Comparison of ENCODE assay signal across 26 cellular contexts in the genomic region with DNA sequence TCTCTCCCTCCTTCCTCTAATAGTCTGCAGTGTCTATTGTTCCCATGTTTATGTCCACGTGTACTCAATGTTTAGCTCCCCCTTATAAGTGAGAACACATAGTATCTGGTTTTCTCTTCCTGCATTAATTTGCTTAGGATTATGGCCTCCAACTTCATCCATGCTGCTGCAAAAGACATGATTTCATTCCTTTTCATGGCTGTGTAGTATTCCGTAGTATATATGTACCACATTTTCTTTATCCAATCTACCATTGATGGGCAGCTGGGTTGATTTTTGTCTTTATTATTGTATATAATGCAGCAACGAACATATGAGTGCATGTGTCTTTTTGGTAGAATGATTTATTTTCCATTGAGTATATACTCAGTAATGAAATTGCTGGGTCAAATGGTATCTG. TPM values are rescaled to one million over a fixed set of nuclear protein-coding genes. Genes with fewer than 3 reads are reported as not detected.
DNase-seq lines count a peak whose midpoint lies in the region; ATAC-seq, FAIRE-seq and TF ChIP-seq lines count a peak whose summit lies in the region.
"Had no signal": no experiment of that assay in that cellular context is flagged by ENCODE, and none has a peak within 500 bp of the region (broad histone marks: within the 10 kb centered on the region; RNA-seq: fewer than 3 reads in every experiment).

No MANE protein-coding gene starts in this region.

- H3K27me3 ChIP-seq in SK-N-SH (ENCODE audit: insufficient read depth) = no peaks in the 10 kb centered on the region
- H3K27me3 ChIP-seq: BE2C, BLaER1 had no signal

- H3K4me3 ChIP-seq in SK-N-SH (ENCODE audit: low read depth in 2 of 2, low read length in 1 of 2) = no peak overlapping the region
- H3K4me3 ChIP-seq: BLaER1, GM12878 had no signal

- no peak overlapping the region for H3K27ac ChIP-seq in SK-N-SH (ENCODE audit: low read depth in 2 of 2, low read length in 1 of 2)
- H3K27ac ChIP-seq: 22Rv1, BLaER1 had no signal

- TF ChIP-seq EP300 in SK-N-SH (IDR thresholded peaks at IDR 0.05; ENCODE audit: borderline replicate concordance in 1 of 2, low read depth in 1 of 2, low read length in 1 of 2) = no peak

- H3K4me2 ChIP-seq in SK-N-SH = no peak overlapping the region
- H3K4me2 ChIP-seq: BLaER1 had no signal

- WGBS in SK-N-SH (ENCODE audit: low lambda C conversion rate) = 39% methylated on average over 3 of the region's 3 CpGs

- no peak for TF ChIP-seq RAD21 in SK-N-SH (IDR thresholded peaks at IDR 0.05; ENCODE audit: low read length)

- no peaks in the 10 kb centered on the region for H3F3A ChIP-seq in SK-N-SH (replicated peaks; ENCODE audit: insufficient read depth)

- H3K9me2 ChIP-seq in SK-N-SH = no peaks in the 10 kb centered on the region

- H3K79me2 ChIP-seq in SK-N-SH (ENCODE audit: insufficient read depth) = no peaks in the 10 kb centered on the region

- POLR2A ChIA-PET in SK-N-SH (lab: Yijun Ruan, JAX) = no interaction called here

- no peak overlapping the region for H2AFZ ChIP-seq in SK-N-SH (ENCODE audit: low read depth)

- DNase-seq in SK-N-SH (no peak), HTR-8/SVneo (ENCODE audit: insufficient read length, low spot score) (no peak), NCI-H748 treated with DMSO at 0.1 percent for 48 hours (lab: John Stamatoyannopoulos, UW) (no peak), SIG-M5 (lab: John Stamatoyannopoulos, UW) (no peak)
- DNase-seq: ACHN; BE2C; C1 segment of cervical spinal cord; CD4-positive, alpha-beta memory T cell; CD4-positive, CD25-positive, alpha-beta regulatory T cell; CD8-positive, alpha-beta memory T cell; COR-L47; DMS 273 treated with DMSO at 0.1 percent for 48 hours; DMS153; DMS53; DMS79; DND-41; EL; GDM1 had no signal

- CTCF ChIA-PET in SK-N-SH (lab: Yijun Ruan, JAX) = interaction anchor here (5.9 kb wide), 1 partner anchor 13 kb away, joined by 59 read pairs; no protein-coding TSS in a partner anchor

- ATAC-seq in SK-N-SH treated with all-trans-retinoic acid at 6 μM for 48 hours = no peak
- ATAC-seq: GM12878 had no signal

- no peaks in the 10 kb centered on the region for H4K20me1 ChIP-seq in SK-N-SH (ENCODE audit: insufficient read depth)
- H4K20me1 ChIP-seq: BLaER1 had no signal

- H3K4me1 ChIP-seq in SK-N-SH (ENCODE audit: control insufficient read depth in 1 of 2, insufficient read depth in 2 of 2, low read depth in 1 of 2, low read length in 1 of 2) = peaks cover 5 to 24% of the 10 kb centered on the region in 2 experiments; a peak in 3 of 4 replicates
- H3K4me1 ChIP-seq: BE2C, BLaER1 had no signal

- peak; percentile 4 for FAIRE-seq in HTR-8/SVneo (lab: Jason Lieb, UNC)
- FAIRE-seq: GM12878, GM12892, GM18507 had no signal

- H3K36me3 ChIP-seq in SK-N-SH (replicated peaks in 1 of 2; ENCODE audit: control insufficient read depth in 1 of 2, insufficient read depth in 2 of 2, low read length in 1 of 2) = peaks cover 0 to 3% of the 10 kb centered on the region in 2 experiments
- H3K36me3 ChIP-seq: BE2C, BLaER1 had no signal

- no peak for TF ChIP-seq CTCF in SK-N-SH (IDR thresholded peaks at IDR 0.05)

- no peak overlapping the region for H3K9ac ChIP-seq in SK-N-SH
- H3K9ac ChIP-seq: BLaER1 had no signal

- peaks cover 18% of the 10 kb centered on the region; the same call in 1 of the 2 replicates for H3K9me3 ChIP-seq in SK-N-SH
- H3K9me3 ChIP-seq: BE2C, BLaER1 had no signal

TF ChIP-seq in SK-N-SH treated with all-trans-retinoic acid at 6 μM for 48 hours, 23 proteins besides CTCF, POLR2A, EP300 and RAD21:
- TF ChIP-seq ZFP3 (CRISPR knock-in tag; IDR thresholded peaks at IDR 0.05) (no peak), ZNF8 (CRISPR knock-in tag; IDR thresholded peaks at IDR 0.05) (peak; percentile 83)
TF ChIP-seq in SK-N-SH treated with all-trans-retinoic acid at 6 μM for 48 hours: peak in this region for 1.

TF ChIP-seq in SK-N-SH, 30 proteins besides CTCF, POLR2A, EP300 and RAD21:
- TF ChIP-seq CHD2 (IDR thresholded peaks at IDR 0.05; ENCODE audit: low read length, partially characterized antibody) (no peak), TAF1 (IDR thresholded peaks at IDR 0.05; ENCODE audit: borderline replicate concordance, low read depth, low read length) (no peak), FOXM1 (IDR thresholded peaks at IDR 0.05; ENCODE audit: low read depth) (no peak)

RNA-seq across cellular contexts. Expression of a gene that starts 13.8 kb away (rescaled TPM):
- not detected in 2 replicates for polyA plus RNA-seq in SK-N-SH (2012; rRNA removed)
- polyA plus RNA-seq in SK-N-SH (2012; cell fraction: cytosol; rRNA removed) = not detected in 2 replicates
- polyA plus RNA-seq in SK-N-SH (2012; cell fraction: nucleus; rRNA removed) = not detected in 2 replicates
- polyA plus RNA-seq: AG04450; CD14-positive monocyte; CD4-positive, alpha-beta memory T cell; CD4-positive, CD25-positive, alpha-beta regulatory T cell; CD8-positive, alpha-beta memory T cell; GM12878 had no signal

RNA-seq across cellular contexts. Expression of a gene that starts 35.5 kb away (rescaled TPM):
- polyA plus RNA-seq in SK-N-SH (2012; rRNA removed) = not detected in 2 replicates
- polyA plus RNA-seq in SK-N-SH (2012; cell fraction: cytosol; rRNA removed) = 0.09 TPM in 1 of 2 replicates, not detected in the other
- polyA plus RNA-seq in SK-N-SH (2012; cell fraction: nucleus; rRNA removed) = not detected in 2 replicates
- polyA plus RNA-seq: AG04450; CD14-positive monocyte; CD4-positive, alpha-beta memory T cell; CD4-positive, CD25-positive, alpha-beta regulatory T cell; CD8-positive, alpha-beta memory T cell; GM12878 had no signal
